1 cellular context compared by ENCODE assay signal in genomic region chr1:56542651-56543050, GRCh38.
TF ChIP-seq lines count a peak whose summit lies in the region.

No MANE protein-coding gene starts in this region.

TF ChIP-seq in GM23338, 12 proteins besides CTCF, POLR2A, EP300 and RAD21 (continued from another document):
- TF ChIP-seq ZNF462 (CRISPR knock-in tag; IDR thresholded peaks at IDR 0.05): no peak
- no peak for TF ChIP-seq POLR2AphosphoS5 (IDR thresholded peaks at IDR 0.05; ENCODE audit: low read depth)
- TF ChIP-seq JUNB (IDR thresholded peaks at IDR 0.05; ENCODE audit: unreplicated experiment): no peak
- TF ChIP-seq, protein P1, sequence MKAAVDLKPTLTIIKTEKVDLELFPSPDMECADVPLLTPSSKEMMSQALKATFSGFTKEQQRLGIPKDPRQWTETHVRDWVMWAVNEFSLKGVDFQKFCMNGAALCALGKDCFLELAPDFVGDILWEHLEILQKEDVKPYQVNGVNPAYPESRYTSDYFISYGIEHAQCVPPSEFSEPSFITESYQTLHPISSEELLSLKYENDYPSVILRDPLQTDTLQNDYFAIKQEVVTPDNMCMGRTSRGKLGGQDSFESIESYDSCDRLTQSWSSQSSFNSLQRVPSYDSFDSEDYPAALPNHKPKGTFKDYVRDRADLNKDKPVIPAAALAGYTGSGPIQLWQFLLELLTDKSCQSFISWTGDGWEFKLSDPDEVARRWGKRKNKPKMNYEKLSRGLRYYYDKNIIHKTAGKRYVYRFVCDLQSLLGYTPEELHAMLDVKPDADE (IDR thresholded peaks at IDR 0.05): no peak
- TF ChIP-seq CREB1 (CRISPR knock-in tag; IDR thresholded peaks at IDR 0.05; ENCODE audit: low read depth): no peak
- TF ChIP-seq, protein P2, sequence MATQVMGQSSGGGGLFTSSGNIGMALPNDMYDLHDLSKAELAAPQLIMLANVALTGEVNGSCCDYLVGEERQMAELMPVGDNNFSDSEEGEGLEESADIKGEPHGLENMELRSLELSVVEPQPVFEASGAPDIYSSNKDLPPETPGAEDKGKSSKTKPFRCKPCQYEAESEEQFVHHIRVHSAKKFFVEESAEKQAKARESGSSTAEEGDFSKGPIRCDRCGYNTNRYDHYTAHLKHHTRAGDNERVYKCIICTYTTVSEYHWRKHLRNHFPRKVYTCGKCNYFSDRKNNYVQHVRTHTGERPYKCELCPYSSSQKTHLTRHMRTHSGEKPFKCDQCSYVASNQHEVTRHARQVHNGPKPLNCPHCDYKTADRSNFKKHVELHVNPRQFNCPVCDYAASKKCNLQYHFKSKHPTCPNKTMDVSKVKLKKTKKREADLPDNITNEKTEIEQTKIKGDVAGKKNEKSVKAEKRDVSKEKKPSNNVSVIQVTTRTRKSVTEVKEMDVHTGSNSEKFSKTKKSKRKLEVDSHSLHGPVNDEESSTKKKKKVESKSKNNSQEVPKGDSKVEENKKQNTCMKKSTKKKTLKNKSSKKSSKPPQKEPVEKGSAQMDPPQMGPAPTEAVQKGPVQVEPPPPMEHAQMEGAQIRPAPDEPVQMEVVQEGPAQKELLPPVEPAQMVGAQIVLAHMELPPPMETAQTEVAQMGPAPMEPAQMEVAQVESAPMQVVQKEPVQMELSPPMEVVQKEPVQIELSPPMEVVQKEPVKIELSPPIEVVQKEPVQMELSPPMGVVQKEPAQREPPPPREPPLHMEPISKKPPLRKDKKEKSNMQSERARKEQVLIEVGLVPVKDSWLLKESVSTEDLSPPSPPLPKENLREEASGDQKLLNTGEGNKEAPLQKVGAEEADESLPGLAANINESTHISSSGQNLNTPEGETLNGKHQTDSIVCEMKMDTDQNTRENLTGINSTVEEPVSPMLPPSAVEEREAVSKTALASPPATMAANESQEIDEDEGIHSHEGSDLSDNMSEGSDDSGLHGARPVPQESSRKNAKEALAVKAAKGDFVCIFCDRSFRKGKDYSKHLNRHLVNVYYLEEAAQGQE (IDR thresholded peaks at IDR 0.05; ENCODE audit: unreplicated experiment): no peak
